Comparison of ENCODE assay signal across 16 cellular contexts in the genomic region with DNA sequence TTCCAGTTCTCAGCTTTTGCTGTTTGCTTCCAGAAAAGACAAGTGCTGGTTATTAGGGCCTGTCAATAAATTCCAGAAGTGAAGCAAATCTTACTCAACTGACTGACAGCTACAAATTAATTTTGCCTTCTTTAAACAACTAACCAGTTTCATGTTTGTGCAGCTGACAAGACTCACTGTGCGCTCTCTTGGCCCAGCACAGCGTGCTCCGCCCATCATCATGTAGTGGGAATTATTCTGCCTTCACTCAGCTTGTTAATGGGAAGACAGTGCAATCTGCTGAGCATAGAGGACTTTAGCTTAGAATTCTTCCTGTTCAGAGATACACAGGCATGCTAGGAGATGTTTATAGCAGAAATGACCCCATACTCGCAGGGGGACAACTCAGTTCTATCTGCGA.
DNase-seq lines count a peak whose midpoint lies in the region; ATAC-seq and TF ChIP-seq lines count a peak whose summit lies in the region.
"Had no signal": no experiment of that assay in that cellular context is flagged by ENCODE, and none has a peak within 500 bp of the region (broad histone marks: within the 10 kb centered on the region; RNA-seq: fewer than 3 reads in every experiment).

No MANE protein-coding gene starts in this region.

- H3K36me3 ChIP-seq in esophagus muscularis mucosa = no peaks in the 10 kb centered on the region
- no peaks in the 10 kb centered on the region for H3K36me3 ChIP-seq in neural cell (ENCODE audit: insufficient read depth, low read length)
- no peaks in the 10 kb centered on the region for H3K36me3 ChIP-seq in SK-N-SH (replicated peaks in 1 of 2; ENCODE audit: control insufficient read depth in 1 of 2, insufficient read depth in 2 of 2, low read length in 1 of 2)
- H3K36me3 ChIP-seq: BE2C, BLaER1 had no signal

- no peak for TF ChIP-seq POLR2A in esophagus muscularis mucosa (IDR thresholded peaks at IDR 0.05; ENCODE audit: low read depth)

- 66% methylated on average over 5 of the region's 5 CpGs for WGBS in esophagus muscularis mucosa
- WGBS in SK-N-SH (ENCODE audit: low lambda C conversion rate) = 29% methylated on average over 5 of the region's 5 CpGs

- no peak overlapping the region for H3K4me2 ChIP-seq in neural cell (ENCODE audit: low read length)
- no peak overlapping the region for H3K4me2 ChIP-seq in SK-N-SH
- H3K4me2 ChIP-seq: BLaER1 had no signal

- H3F3A ChIP-seq in neural cell (ENCODE audit: insufficient read depth, low read length, poor library complexity, severe bottlenecking) (no peaks in the 10 kb centered on the region), SK-N-SH (replicated peaks; ENCODE audit: insufficient read depth) (no peaks in the 10 kb centered on the region)

- H3K27me3 ChIP-seq in esophagus muscularis mucosa (no peaks in the 10 kb centered on the region), neural cell (ENCODE audit: insufficient read depth, low read depth, low read length) (no peaks in the 10 kb centered on the region), SK-N-SH (ENCODE audit: insufficient read depth) (no peaks in the 10 kb centered on the region)
- H3K27me3 ChIP-seq: BE2C, BLaER1 had no signal

- H2AFZ ChIP-seq in neural cell (ENCODE audit: low read depth, low read length) (no peak overlapping the region), SK-N-SH (ENCODE audit: low read depth) (no peak overlapping the region)

- H3K4me1 ChIP-seq in esophagus muscularis mucosa = no peaks in the 10 kb centered on the region
- H3K4me1 ChIP-seq in SK-N-SH (ENCODE audit: control insufficient read depth in 1 of 2, insufficient read depth in 2 of 2, low read depth in 1 of 2, low read length in 1 of 2) = no peaks in the 10 kb centered on the region
- H3K4me1 ChIP-seq: BE2C, BLaER1 had no signal

- H3K79me2 ChIP-seq in neural cell (replicated peaks; ENCODE audit: insufficient read depth, low read length) (no peaks in the 10 kb centered on the region), SK-N-SH (ENCODE audit: insufficient read depth) (no peaks in the 10 kb centered on the region)

- no peak overlapping the region for H3K4me3 ChIP-seq in esophagus muscularis mucosa
- H3K4me3 ChIP-seq in neural cell (ENCODE audit: low read length) = no peak overlapping the region
- no peak overlapping the region for H3K4me3 ChIP-seq in SK-N-SH (ENCODE audit: low read depth in 2 of 2, low read length in 1 of 2)
- H3K4me3 ChIP-seq: BLaER1 had no signal

- DNase-seq in esophagus muscularis mucosa (ENCODE audit: extremely low spot score) (peak; percentile 77), NOMO-1 treated with DMSO at 0.1 percent for 48 hours (lab: John Stamatoyannopoulos, UW; ENCODE audit: unreplicated experiment) (no peak), SK-N-SH (no peak)
- DNase-seq: 8988T; ACHN; BE2C; C1 segment of cervical spinal cord; CD4-positive, alpha-beta memory T cell; CD4-positive, CD25-positive, alpha-beta regulatory T cell; CD8-positive, alpha-beta memory T cell; COR-L47; DMS79 treated with DMSO at 0.1 percent for 48 hours; GF-D8 had no signal

- H4K20me1 ChIP-seq in neural cell (ENCODE audit: insufficient read depth) (no peaks in the 10 kb centered on the region), SK-N-SH (ENCODE audit: insufficient read depth) (no peaks in the 10 kb centered on the region)
- H4K20me1 ChIP-seq: BLaER1 had no signal

- no peaks in the 10 kb centered on the region for H3K9me2 ChIP-seq in neural cell (ENCODE audit: insufficient read depth, low read length)
- no peaks in the 10 kb centered on the region for H3K9me2 ChIP-seq in SK-N-SH

- POLR2A ChIA-PET in SK-N-SH (lab: Yijun Ruan, JAX) = no interaction called here

- no peak for ATAC-seq in HG03159 (IDR thresholded peaks at IDR 0.05; ENCODE audit: unreplicated experiment)

- intact Hi-C loops in esophagus muscularis mucosa (cut with DNase I) = no loop called here

- CTCF ChIA-PET in SK-N-SH (lab: Yijun Ruan, JAX) = no interaction called here

- TF ChIP-seq EP300 in esophagus muscularis mucosa (IDR thresholded peaks at IDR 0.05) (no peak), neural cell (conservative IDR thresholded peaks at IDR 0.05; ENCODE audit: poor library complexity, severe bottlenecking) (peak; percentile 87), SK-N-SH (IDR thresholded peaks at IDR 0.05; ENCODE audit: borderline replicate concordance in 1 of 2, low read depth in 1 of 2, low read length in 1 of 2) (no peak)

- no peak overlapping the region for H3K9ac ChIP-seq in neural cell (ENCODE audit: low read length)
- no peak overlapping the region for H3K9ac ChIP-seq in SK-N-SH
- H3K9ac ChIP-seq: BLaER1 had no signal

- H3K27ac ChIP-seq in esophagus muscularis mucosa (replicated peaks in 1 of 4) (no peak overlapping the region), neural cell (ENCODE audit: low read length) (no peak overlapping the region), SK-N-SH (ENCODE audit: low read depth in 2 of 2, low read length in 1 of 2) (no peak overlapping the region)
- H3K27ac ChIP-seq: BLaER1 had no signal

- peak; percentile 15 for TF ChIP-seq RAD21 in neural cell (conservative IDR thresholded peaks at IDR 0.05)
- no peak for TF ChIP-seq RAD21 in SK-N-SH (IDR thresholded peaks at IDR 0.05; ENCODE audit: low read length)

- H3K9me3 ChIP-seq in esophagus muscularis mucosa (no peaks in the 10 kb centered on the region), neural cell (ENCODE audit: low read length) (no peaks in the 10 kb centered on the region), SK-N-SH (0 out of 2 replicates have a peak, but pooled peaks cover 4% of the 10 kb centered on the region)
- H3K9me3 ChIP-seq: BE2C had no signal

- TF ChIP-seq CTCF in esophagus muscularis mucosa (IDR thresholded peaks at IDR 0.05) = no peak
- TF ChIP-seq CTCF in neural cell (IDR thresholded peaks at IDR 0.05; ENCODE audit: poor library complexity, severe bottlenecking) = no peak
- no peak for TF ChIP-seq CTCF in SK-N-SH (IDR thresholded peaks at IDR 0.05)

TF ChIP-seq in neural cell, 6 proteins besides CTCF, POLR2A, EP300 and RAD21 (continues in another document):
- no peak for TF ChIP-seq TAF1 (IDR thresholded peaks at IDR 0.05; ENCODE audit: low read depth)
- peak; percentile 84 for TF ChIP-seq POLR2AphosphoS5 (IDR thresholded peaks at IDR 0.05)
- TF ChIP-seq MXI1 (conservative IDR thresholded peaks at IDR 0.05; ENCODE audit: poor library complexity, severe bottlenecking) = no peak
- no peak for TF ChIP-seq SMC3 (conservative IDR thresholded peaks at IDR 0.05; ENCODE audit: poor library complexity)
- peak; percentile 29 for TF ChIP-seq REST (IDR thresholded peaks at IDR 0.05; ENCODE audit: borderline replicate concordance)

TF ChIP-seq in SK-N-SH, 30 proteins besides CTCF, POLR2A, EP300 and RAD21:
- TF ChIP-seq TAF1 (IDR thresholded peaks at IDR 0.05; ENCODE audit: borderline replicate concordance, low read depth, low read length) = no peak
- no peak for TF ChIP-seq EZH2phosphoT487 (IDR thresholded peaks at IDR 0.05; ENCODE audit: borderline replicate concordance, low read depth)
- no peak for TF ChIP-seq TCF12 (IDR thresholded peaks at IDR 0.05)
- TF ChIP-seq FOXM1 (IDR thresholded peaks at IDR 0.05; ENCODE audit: low read depth) = no peak
- TF ChIP-seq FOXJ3 (CRISPR knock-in tag; IDR thresholded peaks at IDR 0.05) = no peak
- no peak for TF ChIP-seq REST (IDR thresholded peaks at IDR 0.05; ENCODE audit: low read depth, low read length)
- TF ChIP-seq, protein P1, sequence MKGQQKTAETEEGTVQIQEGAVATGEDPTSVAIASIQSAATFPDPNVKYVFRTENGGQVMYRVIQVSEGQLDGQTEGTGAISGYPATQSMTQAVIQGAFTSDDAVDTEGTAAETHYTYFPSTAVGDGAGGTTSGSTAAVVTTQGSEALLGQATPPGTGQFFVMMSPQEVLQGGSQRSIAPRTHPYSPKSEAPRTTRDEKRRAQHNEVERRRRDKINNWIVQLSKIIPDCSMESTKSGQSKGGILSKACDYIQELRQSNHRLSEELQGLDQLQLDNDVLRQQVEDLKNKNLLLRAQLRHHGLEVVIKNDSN (IDR thresholded peaks at IDR 0.05; ENCODE audit: borderline replicate concordance, low read depth) = no peak
